ENCODE assay signal across 1 cellular context in the genomic region with DNA sequence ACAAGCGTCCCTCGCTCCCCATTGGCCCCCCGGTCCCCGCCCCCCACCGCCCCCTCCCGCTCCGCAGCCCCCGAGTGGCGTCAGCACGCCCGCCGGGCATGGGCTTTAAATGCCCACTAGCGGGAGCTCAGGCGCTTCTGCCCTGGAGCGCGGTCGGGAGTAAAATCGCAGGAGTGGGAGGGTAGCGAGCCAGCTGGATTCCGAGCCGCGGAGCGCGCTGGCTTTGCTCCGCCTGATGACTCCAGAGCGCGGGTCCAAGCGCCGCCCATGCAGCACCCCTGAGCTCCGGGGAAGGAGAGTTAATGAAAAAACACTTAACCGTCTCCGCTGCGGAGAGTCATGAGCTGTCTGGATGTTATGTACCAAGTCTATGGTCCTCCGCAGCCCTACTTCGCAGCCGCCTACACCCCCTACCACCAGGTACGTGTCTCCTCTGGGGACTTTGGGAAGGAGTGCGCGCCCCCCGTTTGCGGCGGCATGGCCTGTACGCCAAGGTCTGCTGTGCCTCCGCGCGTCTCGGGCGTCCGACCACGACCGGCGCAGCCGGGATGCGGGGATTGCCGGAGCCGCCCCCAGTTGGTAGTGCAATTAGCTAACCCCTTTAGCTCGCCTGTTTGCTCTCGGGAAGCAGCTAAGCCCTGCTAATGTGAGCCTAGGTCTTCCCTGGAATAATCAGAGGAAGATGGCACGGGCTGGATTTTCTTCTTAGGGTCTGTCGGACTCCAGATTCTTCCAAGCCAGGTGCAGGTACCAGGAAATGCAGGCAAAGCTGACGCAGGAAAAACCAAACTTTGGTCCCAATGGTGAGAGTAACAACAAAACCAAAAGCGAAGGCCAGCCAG.
TF ChIP-seq lines count a peak whose summit lies in the region.

A gene with protein sequence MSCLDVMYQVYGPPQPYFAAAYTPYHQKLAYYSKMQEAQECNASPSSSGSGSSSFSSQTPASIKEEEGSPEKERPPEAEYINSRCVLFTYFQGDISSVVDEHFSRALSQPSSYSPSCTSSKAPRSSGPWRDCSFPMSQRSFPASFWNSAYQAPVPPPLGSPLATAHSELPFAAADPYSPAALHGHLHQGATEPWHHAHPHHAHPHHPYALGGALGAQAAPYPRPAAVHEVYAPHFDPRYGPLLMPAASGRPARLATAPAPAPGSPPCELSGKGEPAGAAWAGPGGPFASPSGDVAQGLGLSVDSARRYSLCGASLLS (plus strand): TSS at position 134 of the 842 bp plus-strand sequence. CDS start 206 bp downstream, at position 340.

TF ChIP-seq in H1, 55 proteins besides CTCF, POLR2A, EP300 and RAD21:
- TF ChIP-seq, protein P1, sequence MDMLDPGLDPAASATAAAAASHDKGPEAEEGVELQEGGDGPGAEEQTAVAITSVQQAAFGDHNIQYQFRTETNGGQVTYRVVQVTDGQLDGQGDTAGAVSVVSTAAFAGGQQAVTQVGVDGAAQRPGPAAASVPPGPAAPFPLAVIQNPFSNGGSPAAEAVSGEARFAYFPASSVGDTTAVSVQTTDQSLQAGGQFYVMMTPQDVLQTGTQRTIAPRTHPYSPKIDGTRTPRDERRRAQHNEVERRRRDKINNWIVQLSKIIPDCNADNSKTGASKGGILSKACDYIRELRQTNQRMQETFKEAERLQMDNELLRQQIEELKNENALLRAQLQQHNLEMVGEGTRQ (IDR thresholded peaks at IDR 0.05; ENCODE audit: low read length): no peak
- TF ChIP-seq HDAC2 (IDR thresholded peaks at IDR 0.05; ENCODE audit: borderline replicate concordance in 1 of 2, low read depth in 2 of 2, low read length in 2 of 2) (no peak), SIN3A (conservative IDR thresholded peaks at IDR 0.05 in 1 of 2, IDR thresholded peaks at IDR 0.05 in 1 of 2; ENCODE audit: low read depth in 1 of 2, low read length in 2 of 2) (0 out of 4 replicates have a peak, but pooled peaks of 1 of the 2 experiments have one; percentile 1), KDM5A (IDR thresholded peaks at IDR 0.05; ENCODE audit: low read length) (no peak), BACH1 (IDR thresholded peaks at IDR 0.05; ENCODE audit: low read length) (no peak), TAF7 (optimal IDR thresholded peaks at IDR 0.05; ENCODE audit: borderline replicate concordance, low read depth, low read length) (no peak), SP2 (IDR thresholded peaks at IDR 0.05; ENCODE audit: low read length) (no peak), CREB1 (IDR thresholded peaks at IDR 0.05) (no peak), RNF2 (IDR thresholded peaks at IDR 0.05; ENCODE audit: borderline replicate concordance, low read depth, low read length, missing control alignments, poor library complexity, severe bottlenecking) (no peak), SP1 (IDR thresholded peaks at IDR 0.05; ENCODE audit: low read depth, low read length) (no peak), SUZ12 (IDR thresholded peaks at IDR 0.05; ENCODE audit: low read length) (peak; percentile 89), KDM1A (IDR thresholded peaks at IDR 0.05; ENCODE audit: borderline replicate concordance, low read length) (no peak), GABPA (IDR thresholded peaks at IDR 0.05; ENCODE audit: borderline replicate concordance, insufficient read depth, low read length) (no peak), CBX8 (IDR thresholded peaks at IDR 0.05; ENCODE audit: borderline replicate concordance, low read depth, low read length) (no peak), POLR2AphosphoS5 (IDR thresholded peaks at IDR 0.05; ENCODE audit: low read depth, low read length) (no peak), NRF1 (IDR thresholded peaks at IDR 0.05; ENCODE audit: low read depth, low read length) (no peak), KDM4A (IDR thresholded peaks at IDR 0.05; ENCODE audit: low read depth, low read length, severe bottlenecking) (peak; percentile 67), RBBP5 (IDR thresholded peaks at IDR 0.05; ENCODE audit: borderline replicate concordance, low read depth, low read length) (0 out of 2 replicates have a peak, but pooled peaks have one; percentile 31), POU5F1 (IDR thresholded peaks at IDR 0.05; ENCODE audit: low read depth, low read length) (no peak), ASH2L (IDR thresholded peaks at IDR 0.05; ENCODE audit: low read length) (peak; percentile 87), FOSL1 (IDR thresholded peaks at IDR 0.05; ENCODE audit: insufficient read depth, low read depth, low read length) (no peak), PHF8 (conservative IDR thresholded peaks at IDR 0.05; ENCODE audit: low read depth, low read length) (no peak), BRCA1 (IDR thresholded peaks at IDR 0.05; ENCODE audit: low read depth, low read length) (no peak), GTF2F1 (IDR thresholded peaks at IDR 0.05; ENCODE audit: borderline replicate concordance, low read depth, low read length) (no peak), SIX5 (IDR thresholded peaks at IDR 0.05; ENCODE audit: low read depth, low read length) (no peak), SRF (IDR thresholded peaks at IDR 0.05; ENCODE audit: low read depth, low read length) (no peak)
- TF ChIP-seq, protein P2, sequence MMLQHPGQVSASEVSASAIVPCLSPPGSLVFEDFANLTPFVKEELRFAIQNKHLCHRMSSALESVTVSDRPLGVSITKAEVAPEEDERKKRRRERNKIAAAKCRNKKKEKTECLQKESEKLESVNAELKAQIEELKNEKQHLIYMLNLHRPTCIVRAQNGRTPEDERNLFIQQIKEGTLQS (IDR thresholded peaks at IDR 0.05; ENCODE audit: insufficient read depth, low read depth, low read length): no peak
- TF ChIP-seq, protein P3, sequence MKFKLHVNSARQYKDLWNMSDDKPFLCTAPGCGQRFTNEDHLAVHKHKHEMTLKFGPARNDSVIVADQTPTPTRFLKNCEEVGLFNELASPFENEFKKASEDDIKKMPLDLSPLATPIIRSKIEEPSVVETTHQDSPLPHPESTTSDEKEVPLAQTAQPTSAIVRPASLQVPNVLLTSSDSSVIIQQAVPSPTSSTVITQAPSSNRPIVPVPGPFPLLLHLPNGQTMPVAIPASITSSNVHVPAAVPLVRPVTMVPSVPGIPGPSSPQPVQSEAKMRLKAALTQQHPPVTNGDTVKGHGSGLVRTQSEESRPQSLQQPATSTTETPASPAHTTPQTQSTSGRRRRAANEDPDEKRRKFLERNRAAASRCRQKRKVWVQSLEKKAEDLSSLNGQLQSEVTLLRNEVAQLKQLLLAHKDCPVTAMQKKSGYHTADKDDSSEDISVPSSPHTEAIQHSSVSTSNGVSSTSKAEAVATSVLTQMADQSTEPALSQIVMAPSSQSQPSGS (IDR thresholded peaks at IDR 0.05; ENCODE audit: low read length): no peak
- TF ChIP-seq, protein P4, sequence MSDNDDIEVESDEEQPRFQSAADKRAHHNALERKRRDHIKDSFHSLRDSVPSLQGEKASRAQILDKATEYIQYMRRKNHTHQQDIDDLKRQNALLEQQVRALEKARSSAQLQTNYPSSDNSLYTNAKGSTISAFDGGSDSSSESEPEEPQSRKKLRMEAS (IDR thresholded peaks at IDR 0.05): no peak
- TF ChIP-seq, protein P5, sequence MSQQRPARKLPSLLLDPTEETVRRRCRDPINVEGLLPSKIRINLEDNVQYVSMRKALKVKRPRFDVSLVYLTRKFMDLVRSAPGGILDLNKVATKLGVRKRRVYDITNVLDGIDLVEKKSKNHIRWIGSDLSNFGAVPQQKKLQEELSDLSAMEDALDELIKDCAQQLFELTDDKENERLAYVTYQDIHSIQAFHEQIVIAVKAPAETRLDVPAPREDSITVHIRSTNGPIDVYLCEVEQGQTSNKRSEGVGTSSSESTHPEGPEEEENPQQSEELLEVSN (IDR thresholded peaks at IDR 0.05): no peak
